25 cellular contexts compared by ENCODE assay signal in genomic region chr4:2080429-2081300, GRCh38. TPM values are rescaled to one million over a fixed set of nuclear protein-coding genes. Genes with fewer than 3 reads are reported as not detected.
DNase-seq lines count a peak whose midpoint lies in the region; ATAC-seq and TF ChIP-seq lines count a peak whose summit lies in the region.
"Had no signal": no experiment of that assay in that cellular context is flagged by ENCODE, and none has a peak within 500 bp of the region (broad histone marks: within the 10 kb centered on the region; RNA-seq: fewer than 3 reads in every experiment).

No MANE protein-coding gene starts in this region.

- H4K8ac ChIP-seq in mesenchymal stem cell (ENCODE audit: low read length): no peak overlapping the region

- POLR2A ChIA-PET in Panc1 (lab: Charles Lee): no interaction called here

- H3K27me3 ChIP-seq in Panc1 (ENCODE audit: control insufficient read depth, insufficient read depth, low read length) (no peaks in the 10 kb centered on the region), mesenchymal stem cell (ENCODE audit: control insufficient read depth in 1 of 2, insufficient read depth in 1 of 2, low read length in 2 of 2) (peaks cover 0 to 4% of the 10 kb centered on the region in 2 experiments), suprapubic skin (no peaks in the 10 kb centered on the region)
- H3K27me3 ChIP-seq: BE2C, body of pancreas, esophagus squamous epithelium had no signal

- H2AFZ ChIP-seq in mesenchymal stem cell (ENCODE audit: low read depth, low read length): no peak overlapping the region

- H3K27me3 Mint-ChIP-seq in activated CD8-positive, alpha-beta memory T cell treated with anti-CD3 and anti-CD28 coated beads, Interleukin-2, amount 10 ng/mL, durations not matched to agents 7 days and 5 days: no peaks in the 10 kb centered on the region
- H3K27me3 Mint-ChIP-seq: activated CD4-positive, alpha-beta T cell treated with anti-CD3 and anti-CD28 coated beads, Interleukin-2, amount 10 ng/mL, durations not matched to agents 7 days and 5 days had no signal

- 82% methylated on average over 19 of the region's 19 CpGs for WGBS in mesenchymal stem cell
- 84% methylated on average over 14 of the region's 19 CpGs for WGBS in suprapubic skin

- no peaks in the 10 kb centered on the region for H3K79me1 ChIP-seq in mesenchymal stem cell (replicated peaks; ENCODE audit: low read length, poor library complexity, severe bottlenecking)

- H2BK15ac ChIP-seq in mesenchymal stem cell (ENCODE audit: low read depth, poor library complexity, severe bottlenecking): peak overlapping the region; percentile 2

- no peaks in the 10 kb centered on the region for H3K4me1 Mint-ChIP-seq in activated CD8-positive, alpha-beta memory T cell treated with anti-CD3 and anti-CD28 coated beads, Interleukin-2, amount 10 ng/mL, durations not matched to agents 7 days and 5 days
- H3K4me1 Mint-ChIP-seq: activated CD4-positive, alpha-beta T cell treated with anti-CD3 and anti-CD28 coated beads, Interleukin-2, amount 10 ng/mL, durations not matched to agents 7 days and 5 days; activated naive CD8-positive, alpha-beta T cell treated with anti-CD3 and anti-CD28 coated beads, Interleukin-2, amount 10 ng/mL, durations not matched to agents 7 days and 5 days had no signal

- TF ChIP-seq CTCF in Panc1 (IDR thresholded peaks at IDR 0.05) (no peak), suprapubic skin (IDR thresholded peaks at IDR 0.05) (no peak)

- no peaks in the 10 kb centered on the region for H3K9me3 ChIP-seq in Panc1 (ENCODE audit: control insufficient read depth, insufficient read depth, low read depth, low read length)
- H3K9me3 ChIP-seq in mesenchymal stem cell (ENCODE audit: control insufficient read depth, low read length): no peaks in the 10 kb centered on the region
- H3K9me3 ChIP-seq in suprapubic skin: no peaks in the 10 kb centered on the region
- H3K9me3 ChIP-seq: BE2C, body of pancreas, esophagus squamous epithelium had no signal

- H3K4me1 ChIP-seq in Panc1 (ENCODE audit: control insufficient read depth, insufficient read depth, low read length) (no peaks in the 10 kb centered on the region), mesenchymal stem cell (ENCODE audit: control insufficient read depth, insufficient read depth, low read depth, low read length) (no peaks in the 10 kb centered on the region), suprapubic skin (no peaks in the 10 kb centered on the region)
- H3K4me1 ChIP-seq: BE2C, body of pancreas, esophagus squamous epithelium had no signal

- no peak overlapping the region for H3K23ac ChIP-seq in mesenchymal stem cell (ENCODE audit: low read length in 2 of 2)

- H3K36me3 ChIP-seq in Panc1 (ENCODE audit: control insufficient read depth, insufficient read depth, low read length) (no peaks in the 10 kb centered on the region), mesenchymal stem cell (ENCODE audit: control insufficient read depth in 1 of 2, insufficient read depth in 2 of 2, low read depth in 1 of 2, low read length in 2 of 2) (peaks cover 0 to 4% of the 10 kb centered on the region in 2 experiments), suprapubic skin (no peaks in the 10 kb centered on the region)
- H3K36me3 ChIP-seq: BE2C, esophagus squamous epithelium had no signal

- in situ Hi-C loops in Panc1 (cut with HindIII; ENCODE audit: low pct_unique_long_range_greater_than_20kb, low sequenced_read_pairs): no loop called here

- H2BK120ac ChIP-seq in mesenchymal stem cell (ENCODE audit: low read depth, low read length): no peak overlapping the region

- H2AK5ac ChIP-seq in mesenchymal stem cell (ENCODE audit: low read length, severe bottlenecking): no peak overlapping the region

- H4K91ac ChIP-seq in mesenchymal stem cell (ENCODE audit: low read length): no peak overlapping the region

- H3K36me3 Mint-ChIP-seq in activated CD8-positive, alpha-beta memory T cell treated with anti-CD3 and anti-CD28 coated beads, Interleukin-2, amount 10 ng/mL, durations not matched to agents 7 days and 5 days: no peaks in the 10 kb centered on the region
- H3K36me3 Mint-ChIP-seq: activated naive CD8-positive, alpha-beta T cell treated with anti-CD3 and anti-CD28 coated beads, Interleukin-2, amount 10 ng/mL, durations not matched to agents 7 days and 5 days had no signal

- no peak overlapping the region for H3K9ac ChIP-seq in mesenchymal stem cell (ENCODE audit: low read length)

- no peak overlapping the region for H3K27ac Mint-ChIP-seq in activated CD8-positive, alpha-beta memory T cell treated with anti-CD3 and anti-CD28 coated beads, Interleukin-2, amount 10 ng/mL, durations not matched to agents 7 days and 5 days
- H3K27ac Mint-ChIP-seq: activated CD4-positive, alpha-beta T cell treated with anti-CD3 and anti-CD28 coated beads, Interleukin-2, amount 10 ng/mL, durations not matched to agents 7 days and 5 days; activated naive CD8-positive, alpha-beta T cell treated with anti-CD3 and anti-CD28 coated beads, Interleukin-2, amount 10 ng/mL, durations not matched to agents 7 days and 5 days; nephron progenitor cell; progenitor cell of endocrine pancreas had no signal

- no peak for TF ChIP-seq POLR2A in suprapubic skin (IDR thresholded peaks at IDR 0.05)

- H3K4me2 ChIP-seq in mesenchymal stem cell (ENCODE audit: low read length, poor library complexity, severe bottlenecking): no peak overlapping the region

- H3K18ac ChIP-seq in mesenchymal stem cell (ENCODE audit: low read depth in 1 of 2, low read length in 2 of 2): no peak overlapping the region

- CTCF ChIA-PET in activated CD8-positive, alpha-beta memory T cell treated with anti-CD3 and anti-CD28 coated beads, Interleukin-2, amount 10 ng/mL, durations not matched to agents 7 days and 5 days (lab: Charles Lee): no interaction called here
- CTCF ChIA-PET in Panc1 (lab: Charles Lee): no interaction called here

- ATAC-seq in activated CD8-positive, alpha-beta memory T cell treated with anti-CD3 and anti-CD28 coated beads, Interleukin-2, amount 10 ng/mL, durations not matched to agents 7 days and 5 days: no peak
- ATAC-seq in Panc1: peak; percentile 43; the same call in 1 of the 2 replicates
- ATAC-seq: body of pancreas; effector memory CD8-positive, alpha-beta T cell had no signal

- H3K27ac ChIP-seq in Panc1 (ENCODE audit: low read length) (no peak overlapping the region), mesenchymal stem cell (ENCODE audit: low read length, poor library complexity, severe bottlenecking) (no peak overlapping the region), suprapubic skin (no peak overlapping the region)
- H3K27ac ChIP-seq: body of pancreas, esophagus squamous epithelium, skin epidermis had no signal

- TF ChIP-seq EP300 in suprapubic skin (IDR thresholded peaks at IDR 0.05): no peak

- no peak overlapping the region for H3K4me3 Mint-ChIP-seq in activated CD8-positive, alpha-beta memory T cell treated with anti-CD3 and anti-CD28 coated beads, Interleukin-2, amount 10 ng/mL, durations not matched to agents 7 days and 5 days
- H3K4me3 Mint-ChIP-seq: activated CD4-positive, alpha-beta T cell treated with anti-CD3 and anti-CD28 coated beads, Interleukin-2, amount 10 ng/mL, durations not matched to agents 7 days and 5 days; activated naive CD8-positive, alpha-beta T cell treated with anti-CD3 and anti-CD28 coated beads, Interleukin-2, amount 10 ng/mL, durations not matched to agents 7 days and 5 days; effector memory CD8-positive, alpha-beta T cell; nephron progenitor cell had no signal

- no peaks in the 10 kb centered on the region for H3K9me3 Mint-ChIP-seq in activated CD8-positive, alpha-beta memory T cell treated with anti-CD3 and anti-CD28 coated beads, Interleukin-2, amount 10 ng/mL, durations not matched to agents 7 days and 5 days (ENCODE audit: low read depth)
- H3K9me3 Mint-ChIP-seq: activated CD4-positive, alpha-beta T cell treated with anti-CD3 and anti-CD28 coated beads, Interleukin-2, amount 10 ng/mL, durations not matched to agents 7 days and 5 days; activated naive CD8-positive, alpha-beta T cell treated with anti-CD3 and anti-CD28 coated beads, Interleukin-2, amount 10 ng/mL, durations not matched to agents 7 days and 5 days; effector memory CD8-positive, alpha-beta T cell; nephron progenitor cell had no signal

- BruUV-seq in Panc1 (replicated peaks; lab: Mats Ljungman, UMichigan): no TSS peak

- no peak overlapping the region for H3K14ac ChIP-seq in mesenchymal stem cell (ENCODE audit: low read length in 2 of 2)

- H3K4me3 ChIP-seq in Panc1 (ENCODE audit: low read depth in 2 of 2, low read length in 2 of 2): no peak overlapping the region
- no peak overlapping the region for H3K4me3 ChIP-seq in mesenchymal stem cell (ENCODE audit: insufficient read depth in 1 of 2, low read depth in 1 of 2, low read length in 2 of 2)
- H3K4me3 ChIP-seq in suprapubic skin: no peak overlapping the region
- H3K4me3 ChIP-seq: body of pancreas, esophagus squamous epithelium, skin epidermis had no signal

- H3K4ac ChIP-seq in mesenchymal stem cell (ENCODE audit: low read depth in 1 of 2, low read length in 2 of 2): no peak overlapping the region

- H2BK12ac ChIP-seq in mesenchymal stem cell (ENCODE audit: low read length in 2 of 2): no peak overlapping the region

- peak; percentile 44 for DNase-seq in activated CD8-positive, alpha-beta memory T cell treated with anti-CD3 and anti-CD28 coated beads, Interleukin-2, amount 50 U/mL, for 48 hours
- no peak for DNase-seq in activated CD8-positive, alpha-beta memory T cell treated with anti-CD3 and anti-CD28 coated beads, Interleukin-2, amount 10 ng/mL, durations not matched to agents 7 days and 5 days
- DNase-seq in Panc1 (ENCODE audit: low read depth, low spot score) (no peak), mesenchymal stem cell (no peak), suprapubic skin (ENCODE audit: low spot score in 2 of 2) (peak; percentile 60 to 74), NCI-H2227 (lab: John Stamatoyannopoulos, UW; ENCODE audit: unreplicated experiment) (no peak), NCI-H1105 (lab: John Stamatoyannopoulos, UW) (no peak)
- DNase-seq in NK-92 treated with Interleukin-12 subunit alpha and Interleukin-12 subunit beta, amount 100 ng/mL, for 24 hours (lab: John Stamatoyannopoulos, UW): no peak
- DNase-seq: activated CD4-positive, alpha-beta T cell treated with anti-CD3 and anti-CD28 coated beads, Interleukin-2, amount 10 ng/mL, durations not matched to agents 7 days and 5 days; activated naive CD8-positive, alpha-beta T cell treated with anti-CD3 and anti-CD28 coated beads, Interleukin-2, amount 10 ng/mL, durations not matched to agents 7 days and 5 days; BE2C; Calu3; effector memory CD8-positive, alpha-beta T cell; esophagus squamous epithelium; midbrain; NCI-H1436; NCI-H2171; NCI-H69; nephron progenitor cell; SHP77 treated with DMSO at 0.1 percent for 48 hours had no signal

- intact Hi-C loops in Panc1 (cut with micrococcal nuclease; ENCODE audit: unreplicated experiment): no loop called here

- no peak overlapping the region for H2BK5ac ChIP-seq in mesenchymal stem cell (ENCODE audit: low read depth, low read length, poor library complexity, severe bottlenecking)

RNA-seq across cellular contexts. Expression of gene NAT8L, which starts 21.5 kb away (rescaled TPM):
- total RNA-seq in activated CD8-positive, alpha-beta memory T cell treated with anti-CD3 and anti-CD28 coated beads, Interleukin-2, amount 10 ng/mL, durations not matched to agents 7 days and 5 days: under 1 TPM; 0.09 to 0.40 TPM
- total RNA-seq in Panc1 (2021; ENCODE audit: unreplicated experiment) (16.6 TPM), suprapubic skin (1 to 10 TPM; 1.0 to 2.8 (median 1.6) TPM)
- polyA plus RNA-seq in Panc1 (2012; ENCODE audit: insufficient read length): 25.9 TPM
- polyA plus RNA-seq in mesenchymal stem cell (2013, experiment 1 of 2): 0.14 TPM
- 0.12 TPM for polyA plus RNA-seq in mesenchymal stem cell (2013, experiment 2 of 2)
- total RNA-seq: glomerular endothelial cell, OCI-LY7 had no signal

Comparison
In these comparisons a context has a peak if more than half of its experiments do, and no peak if none do; other contexts are left out.
1. DNase-seq: peak in activated CD8-positive, alpha-beta memory T cell treated with anti-CD3 and anti-CD28 coated beads, Interleukin-2, amount 50 U/mL, for 48 hours (single experiment) and suprapubic skin (2 of 2); none in activated CD8-positive, alpha-beta memory T cell treated with anti-CD3 and anti-CD28 coated beads, Interleukin-2, amount 10 ng/mL, durations not matched to agents 7 days and 5 days (single experiment), Panc1 (single experiment), mesenchymal stem cell (single experiment), NCI-H2227 (single experiment), NK-92 treated with Interleukin-12 subunit alpha and Interleukin-12 subunit beta, amount 100 ng/mL, for 24 hours (single experiment) and NCI-H1105 (single experiment).